Comparison of ENCODE assay signal across 21 cellular contexts in genomic region chr1:248782311-248782887, GRCh38. TPM values are rescaled to one million over a fixed set of nuclear protein-coding genes. Genes with fewer than 3 reads are reported as not detected.
"Had no signal": no experiment of that assay in that cellular context is flagged by ENCODE, and none has a peak within 500 bp of the region (broad histone marks: within the 10 kb centered on the region; RNA-seq: fewer than 3 reads in every experiment).

No MANE protein-coding gene starts in this region.

- H3K36me3 ChIP-seq: esophagus muscularis mucosa, gastrocnemius medialis, ovary, right atrium auricular region, sigmoid colon, stomach had no signal

- ATAC-seq: effector memory CD8-positive, alpha-beta T cell; gastrocnemius medialis; naive thymus-derived CD8-positive, alpha-beta T cell had no signal

- H3K27me3 ChIP-seq: gastrocnemius medialis, ovary, right atrium auricular region, sigmoid colon had no signal

- H3K4me1 ChIP-seq: esophagus muscularis mucosa, gastrocnemius medialis, right atrium auricular region, sigmoid colon had no signal

- H3K4me3 ChIP-seq: esophagus muscularis mucosa, gastrocnemius medialis, ovary, right atrium auricular region, sigmoid colon, skin epidermis, stomach had no signal

- DNase-seq: effector memory CD8-positive, alpha-beta T cell; gastrocnemius medialis; kidney; mesendoderm; naive thymus-derived CD8-positive, alpha-beta T cell; nucleus accumbens; ovary; sigmoid colon; stimulated activated CD4-positive, alpha-beta T cell treated with anti-CD3 and anti-CD28 coated beads, Interleukin-12 subunit alpha, Interleukin-12 subunit beta, amount 100 ng/mL, for 4 hours; stimulated activated naive CD4-positive, alpha-beta T cell; stomach; substantia nigra had no signal

- H3K9me3 ChIP-seq: gastrocnemius medialis, ovary had no signal

- H3K27ac ChIP-seq: epithelial cell of prostate, esophagus muscularis mucosa, gastrocnemius medialis, ovary, right atrium auricular region, sigmoid colon, skin epidermis, stomach had no signal

RNA-seq across cellular contexts. Expression of gene LYPD8, which starts 26.8 kb away (rescaled TPM):
- total RNA-seq: fibroblast of villous mesenchyme; liver; lung microvascular endothelial cell; naive thymus-derived CD8-positive, alpha-beta T cell; posterior vena cava; right atrium auricular region had no signal
- polyA plus RNA-seq: liver; naive thymus-derived CD8-positive, alpha-beta T cell; neural cell; ovary had no signal
